In genomic region chr3:13106308-13106970, GRCh38 we compare ENCODE assay signal across 1 cellular context.
A peak's percentile ranks its signal among the peaks of the same experiment; 100 is the strongest.
TF ChIP-seq lines count a peak whose summit lies in the region.

No MANE protein-coding gene starts in this region.

TF ChIP-seq in HEK293, 187 proteins besides CTCF, POLR2A, EP300 and RAD21 (continued from another document):
- TF ChIP-seq PRDM2 (tag by site-specific recombination; IDR thresholded peaks at IDR 0.05; ENCODE audit: borderline replicate concordance), result no peak
- TF ChIP-seq ZNF214 (tag by site-specific recombination; IDR thresholded peaks at IDR 0.05; ENCODE audit: borderline replicate concordance), result no peak
- TF ChIP-seq, protein P1, sequence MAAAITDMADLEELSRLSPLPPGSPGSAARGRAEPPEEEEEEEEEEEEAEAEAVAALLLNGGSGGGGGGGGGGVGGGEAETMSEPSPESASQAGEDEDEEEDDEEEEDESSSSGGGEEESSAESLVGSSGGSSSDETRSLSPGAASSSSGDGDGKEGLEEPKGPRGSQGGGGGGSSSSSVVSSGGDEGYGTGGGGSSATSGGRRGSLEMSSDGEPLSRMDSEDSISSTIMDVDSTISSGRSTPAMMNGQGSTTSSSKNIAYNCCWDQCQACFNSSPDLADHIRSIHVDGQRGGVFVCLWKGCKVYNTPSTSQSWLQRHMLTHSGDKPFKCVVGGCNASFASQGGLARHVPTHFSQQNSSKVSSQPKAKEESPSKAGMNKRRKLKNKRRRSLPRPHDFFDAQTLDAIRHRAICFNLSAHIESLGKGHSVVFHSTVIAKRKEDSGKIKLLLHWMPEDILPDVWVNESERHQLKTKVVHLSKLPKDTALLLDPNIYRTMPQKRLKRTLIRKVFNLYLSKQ (tag by site-specific recombination; IDR thresholded peaks at IDR 0.05; ENCODE audit: borderline replicate concordance), result no peak
- no peak for TF ChIP-seq ZBTB7A (tag by site-specific recombination; IDR thresholded peaks at IDR 0.05; ENCODE audit: low read depth)
- no peak for TF ChIP-seq ZNF433 (tag by site-specific recombination; IDR thresholded peaks at IDR 0.05; ENCODE audit: low read depth)
- TF ChIP-seq ZNF423 (tag by site-specific recombination; IDR thresholded peaks at IDR 0.05), result peak; percentile 68
- TF ChIP-seq, protein P2, sequence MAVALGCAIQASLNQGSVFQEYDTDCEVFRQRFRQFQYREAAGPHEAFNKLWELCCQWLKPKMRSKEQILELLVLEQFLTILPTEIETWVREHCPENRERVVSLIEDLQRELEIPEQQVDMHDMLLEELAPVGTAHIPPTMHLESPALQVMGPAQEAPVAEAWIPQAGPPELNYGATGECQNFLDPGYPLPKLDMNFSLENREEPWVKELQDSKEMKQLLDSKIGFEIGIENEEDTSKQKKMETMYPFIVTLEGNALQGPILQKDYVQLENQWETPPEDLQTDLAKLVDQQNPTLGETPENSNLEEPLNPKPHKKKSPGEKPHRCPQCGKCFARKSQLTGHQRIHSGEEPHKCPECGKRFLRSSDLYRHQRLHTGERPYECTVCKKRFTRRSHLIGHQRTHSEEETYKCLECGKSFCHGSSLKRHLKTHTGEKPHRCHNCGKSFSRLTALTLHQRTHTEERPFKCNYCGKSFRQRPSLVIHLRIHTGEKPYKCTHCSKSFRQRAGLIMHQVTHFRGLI (tag by site-specific recombination; IDR thresholded peaks at IDR 0.05), result no peak
- peak; percentile 86 for TF ChIP-seq ZIC2 (tag by site-specific recombination; IDR thresholded peaks at IDR 0.05)
- no peak for TF ChIP-seq GLI4 (tag by site-specific recombination; IDR thresholded peaks at IDR 0.05)
